6 cellular contexts compared by ENCODE assay signal in the genomic region with DNA sequence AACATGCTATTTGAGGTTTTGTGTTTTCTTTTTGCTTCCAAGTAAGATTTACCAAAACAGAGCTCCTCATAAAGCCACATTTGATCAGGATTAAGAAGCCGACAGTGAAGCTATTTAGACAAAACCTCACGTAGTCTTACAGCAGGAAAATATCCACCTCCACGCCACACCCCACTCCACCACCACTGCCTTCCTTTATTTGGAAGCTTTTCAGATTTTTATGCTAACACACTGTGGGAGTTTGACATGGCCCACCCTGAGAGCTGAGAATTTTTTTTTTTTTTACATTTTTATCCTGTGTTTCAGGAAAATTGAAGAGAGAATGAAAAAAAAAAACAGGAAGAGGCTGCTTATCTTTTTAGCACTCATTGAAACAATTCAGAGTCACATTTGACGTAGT.
"Had no signal": no experiment of that assay in that cellular context is flagged by ENCODE, and none has a peak within 500 bp of the region (broad histone marks: within the 10 kb centered on the region; RNA-seq: fewer than 3 reads in every experiment).

No MANE protein-coding gene starts in this region.

- H3K27ac ChIP-seq: GM23248, HL-60 had no signal

- H3K9me3 ChIP-seq: HAP-1 had no signal

- H3K4me3 ChIP-seq: GM23248, HAP-1 had no signal

- H3K36me3 ChIP-seq: HAP-1 had no signal

- DNase-seq: GM23248, GOT3, H7, HFFc6 had no signal

- H3K4me1 ChIP-seq: HAP-1 had no signal
